In the genomic region with DNA sequence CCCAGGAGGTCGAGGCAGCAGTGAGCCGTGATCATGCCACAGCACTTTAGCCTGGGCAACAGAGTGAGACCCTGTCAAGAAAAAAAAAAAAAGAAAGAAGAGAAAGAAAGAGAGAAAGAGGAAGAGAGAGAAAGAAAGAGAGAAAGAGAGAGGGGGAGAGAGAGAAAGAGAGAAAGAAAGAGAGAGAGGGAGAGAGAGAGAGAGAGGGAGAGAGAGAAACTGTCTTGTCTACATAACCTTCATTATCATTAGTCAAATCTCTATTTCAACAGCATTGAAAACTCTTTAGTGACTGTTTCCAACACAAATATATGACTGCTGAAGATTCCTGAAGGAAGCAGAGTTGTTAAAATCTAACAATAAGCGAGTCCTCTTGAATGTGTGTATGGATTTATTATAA, we compare ENCODE assay signal across 8 cellular contexts.
"Had no signal": no experiment of that assay in that cellular context is flagged by ENCODE, and none has a peak within 500 bp of the region (broad histone marks: within the 10 kb centered on the region; RNA-seq: fewer than 3 reads in every experiment).

No MANE protein-coding gene starts in this region.

- H3K9me3 Mint-ChIP-seq: H9, HFFc6 had no signal

- ATAC-seq: K562 had no signal

- H3K27ac Mint-ChIP-seq: HFFc6 had no signal

- H2AFZ ChIP-seq: GM23248 had no signal

- DNase-seq: GM23248, GOT3, H9, HCEC 1CT, HFFc6, IMR-90, KG1 had no signal

- H3K9ac ChIP-seq: GM23248 had no signal

- H3K27ac ChIP-seq: GM23248 had no signal

- H3K4me3 ChIP-seq: GM23248, K562 had no signal

- H3K4me3 Mint-ChIP-seq: H9, HFFc6 had no signal
